Comparison of ENCODE assay signal across 14 cellular contexts in the genomic region with DNA sequence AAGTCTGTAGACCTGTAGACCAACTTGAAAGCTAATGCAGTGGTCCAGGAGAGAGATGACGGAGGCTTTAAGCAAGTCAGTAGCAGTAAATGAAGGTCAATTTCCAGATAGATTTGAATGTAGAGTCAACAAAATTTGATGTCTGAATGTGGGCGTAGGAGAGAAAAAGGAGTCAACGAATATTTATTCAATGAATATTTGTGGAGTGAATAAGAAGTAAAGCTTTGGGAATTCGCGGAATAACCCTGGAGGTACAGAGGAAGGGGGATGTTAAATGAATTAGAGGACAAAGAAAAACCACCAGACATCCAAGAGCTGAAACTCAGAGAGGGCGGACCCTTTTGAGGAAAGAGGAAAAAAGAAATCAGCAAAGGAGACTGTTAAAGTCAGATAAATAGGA. TPM values are rescaled to one million over a fixed set of nuclear protein-coding genes. Genes with fewer than 3 reads are reported as not detected.
DNase-seq lines count a peak whose midpoint lies in the region; ATAC-seq and TF ChIP-seq lines count a peak whose summit lies in the region.
"Had no signal": no experiment of that assay in that cellular context is flagged by ENCODE, and none has a peak within 500 bp of the region (broad histone marks: within the 10 kb centered on the region; RNA-seq: fewer than 3 reads in every experiment).

No MANE protein-coding gene starts in this region.

- H3K27me3 Mint-ChIP-seq in WTC11 (ENCODE audit: low read depth) = peaks cover 16% of the 10 kb centered on the region
- H3K27me3 Mint-ChIP-seq in endothelial cell (ENCODE audit: unreplicated experiment) = peaks cover 2% of the 10 kb centered on the region

- H3K4me1 ChIP-seq in skeletal muscle satellite cell (ENCODE audit: control insufficient read depth, insufficient read depth, low read length) = peaks cover 56% of the 10 kb centered on the region

- no peaks in the 10 kb centered on the region for H3K9me3 ChIP-seq in skeletal muscle satellite cell (replicated peaks; ENCODE audit: low read length)
- H3K9me3 ChIP-seq: pancreas had no signal

- no peaks in the 10 kb centered on the region for H3K36me3 Mint-ChIP-seq in WTC11
- H3K36me3 Mint-ChIP-seq in endothelial cell (ENCODE audit: low read depth, unreplicated experiment) = no peaks in the 10 kb centered on the region

- no peak overlapping the region for H3K4me3 ChIP-seq in fibroblast of pulmonary artery (replicated peaks; ENCODE audit: low read depth, low read length)
- H3K4me3 ChIP-seq in skeletal muscle satellite cell (ENCODE audit: low read length) = peak overlapping the region; percentile 40
- H3K4me3 ChIP-seq: coronary artery, pancreas had no signal

- no peaks in the 10 kb centered on the region for H3K27me3 ChIP-seq in skeletal muscle satellite cell (ENCODE audit: control insufficient read depth, insufficient read depth, low read length)
- H3K27me3 ChIP-seq: pancreas had no signal

- H3K9me3 Mint-ChIP-seq in WTC11 (no peaks in the 10 kb centered on the region), endothelial cell (ENCODE audit: unreplicated experiment) (no peaks in the 10 kb centered on the region)
- H3K9me3 Mint-ChIP-seq: activated CD8-positive, alpha-beta T cell treated with anti-CD3 and anti-CD28 coated beads for 36 hours had no signal

- POLR2A ChIA-PET in WTC11 (lab: Charles Lee) = no interaction called here

- intact Hi-C loops in posterior vena cava (cut with DNase I) = loop anchor here in 1 of 2 donors (10.0 kb wide), 1 partner anchor 81 kb away; no protein-coding TSS in a partner anchor

- H3K4me3 Mint-ChIP-seq in WTC11 (no peak overlapping the region), endothelial cell (ENCODE audit: unreplicated experiment) (no peak overlapping the region)
- H3K4me3 Mint-ChIP-seq: activated CD8-positive, alpha-beta T cell treated with anti-CD3 and anti-CD28 coated beads for 36 hours had no signal

- DNase-seq in ELR (ENCODE audit: low read depth) = peak; percentile 93
- no peak for DNase-seq in WTC11 (ENCODE audit: low spot score)
- peak; percentile 74 for DNase-seq in fibroblast of pulmonary artery (ENCODE audit: low read depth)
- DNase-seq in endothelial cell (ENCODE audit: low spot score) = no peak
- DNase-seq in posterior vena cava (ENCODE audit: low spot score) = no peak
- DNase-seq in stimulated activated CD8-positive, alpha-beta memory T cell treated with anti-CD3 and anti-CD28 coated beads, Interleukin-4, amount 100 ng/mL, for 48 hours = no peak
- DNase-seq: activated CD8-positive, alpha-beta T cell treated with anti-CD3 and anti-CD28 coated beads for 36 hours; MM.1S; pancreas; stimulated activated naive CD4-positive, alpha-beta T cell had no signal

- peak overlapping the region; percentile 64 for H3K4me2 ChIP-seq in skeletal muscle satellite cell (ENCODE audit: low read length)

- H3K27ac Mint-ChIP-seq in WTC11 (peak overlapping the region; percentile 31; the same call in 1 of the 2 replicates), endothelial cell (ENCODE audit: unreplicated experiment) (no peak overlapping the region)
- H3K27ac Mint-ChIP-seq: activated CD8-positive, alpha-beta T cell treated with anti-CD3 and anti-CD28 coated beads for 36 hours had no signal

- no peak for ATAC-seq in WTC11
- ATAC-seq in HG02938 (IDR thresholded peaks at IDR 0.05; ENCODE audit: unreplicated experiment) = no peak
- ATAC-seq: activated CD8-positive, alpha-beta T cell treated with anti-CD3 and anti-CD28 coated beads for 36 hours; left lobe of liver; pancreas had no signal

- CTCF ChIA-PET in WTC11 (lab: Charles Lee) = interaction anchor here (0.6 to 2.3 kb wide), 3 partner anchors 22 to 37 kb away, joined by 3 to 8 read pairs (median 3); no protein-coding TSS in a partner anchor

- H3K9ac ChIP-seq in skeletal muscle satellite cell (ENCODE audit: low read depth, low read length) = peak overlapping the region; percentile 74

- TF ChIP-seq CTCF in WTC11 (IDR thresholded peaks at IDR 0.05) (no peak), fibroblast of pulmonary artery (IDR thresholded peaks at IDR 0.05; ENCODE audit: low read length, missing control alignments) (no peak), endothelial cell (IDR thresholded peaks at IDR 0.05; ENCODE audit: unreplicated experiment) (no peak)

- H3K36me3 ChIP-seq in skeletal muscle satellite cell (ENCODE audit: insufficient read depth, low read length) = no peaks in the 10 kb centered on the region
- H3K36me3 ChIP-seq: pancreas had no signal

- H3K4me1 Mint-ChIP-seq in WTC11 (peaks cover 38% of the 10 kb centered on the region), endothelial cell (ENCODE audit: unreplicated experiment) (peaks cover 23% of the 10 kb centered on the region)

TF ChIP-seq in WTC11, 78 proteins besides CTCF, POLR2A, EP300 and RAD21 (continues in another document):
- TF ChIP-seq IRF1 (CRISPR knock-in tag; IDR thresholded peaks at IDR 0.05) = no peak
- TF ChIP-seq ZNF219 (CRISPR knock-in tag; IDR thresholded peaks at IDR 0.05; ENCODE audit: borderline replicate concordance) = no peak
- TF ChIP-seq E2F4 (CRISPR knock-in tag; IDR thresholded peaks at IDR 0.05; ENCODE audit: borderline replicate concordance, low read depth) = no peak
- TF ChIP-seq ETV6 (CRISPR knock-in tag; IDR thresholded peaks at IDR 0.05) = no peak
- TF ChIP-seq RORB (CRISPR knock-in tag; IDR thresholded peaks at IDR 0.05) = no peak
- TF ChIP-seq ZNF416 (CRISPR knock-in tag; IDR thresholded peaks at IDR 0.05) = no peak
- TF ChIP-seq MXD4 (CRISPR knock-in tag; IDR thresholded peaks at IDR 0.05; ENCODE audit: borderline replicate concordance) = no peak
- TF ChIP-seq IRF2 (CRISPR knock-in tag; IDR thresholded peaks at IDR 0.05; ENCODE audit: borderline replicate concordance, low read depth) = no peak
- TF ChIP-seq FOXP1 (CRISPR knock-in tag; IDR thresholded peaks at IDR 0.05; ENCODE audit: borderline replicate concordance) = no peak
- no peak for TF ChIP-seq ESRRA (CRISPR knock-in tag; IDR thresholded peaks at IDR 0.05; ENCODE audit: borderline replicate concordance)
- TF ChIP-seq SP1 (CRISPR knock-in tag; conservative IDR thresholded peaks at IDR 0.05) = no peak
- TF ChIP-seq ELF4 (CRISPR knock-in tag; IDR thresholded peaks at IDR 0.05; ENCODE audit: low read depth) = no peak
- TF ChIP-seq, protein P1, sequence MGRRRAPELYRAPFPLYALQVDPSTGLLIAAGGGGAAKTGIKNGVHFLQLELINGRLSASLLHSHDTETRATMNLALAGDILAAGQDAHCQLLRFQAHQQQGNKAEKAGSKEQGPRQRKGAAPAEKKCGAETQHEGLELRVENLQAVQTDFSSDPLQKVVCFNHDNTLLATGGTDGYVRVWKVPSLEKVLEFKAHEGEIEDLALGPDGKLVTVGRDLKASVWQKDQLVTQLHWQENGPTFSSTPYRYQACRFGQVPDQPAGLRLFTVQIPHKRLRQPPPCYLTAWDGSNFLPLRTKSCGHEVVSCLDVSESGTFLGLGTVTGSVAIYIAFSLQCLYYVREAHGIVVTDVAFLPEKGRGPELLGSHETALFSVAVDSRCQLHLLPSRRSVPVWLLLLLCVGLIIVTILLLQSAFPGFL (CRISPR knock-in tag; IDR thresholded peaks at IDR 0.05; ENCODE audit: borderline replicate concordance) = no peak
- TF ChIP-seq, protein P2, sequence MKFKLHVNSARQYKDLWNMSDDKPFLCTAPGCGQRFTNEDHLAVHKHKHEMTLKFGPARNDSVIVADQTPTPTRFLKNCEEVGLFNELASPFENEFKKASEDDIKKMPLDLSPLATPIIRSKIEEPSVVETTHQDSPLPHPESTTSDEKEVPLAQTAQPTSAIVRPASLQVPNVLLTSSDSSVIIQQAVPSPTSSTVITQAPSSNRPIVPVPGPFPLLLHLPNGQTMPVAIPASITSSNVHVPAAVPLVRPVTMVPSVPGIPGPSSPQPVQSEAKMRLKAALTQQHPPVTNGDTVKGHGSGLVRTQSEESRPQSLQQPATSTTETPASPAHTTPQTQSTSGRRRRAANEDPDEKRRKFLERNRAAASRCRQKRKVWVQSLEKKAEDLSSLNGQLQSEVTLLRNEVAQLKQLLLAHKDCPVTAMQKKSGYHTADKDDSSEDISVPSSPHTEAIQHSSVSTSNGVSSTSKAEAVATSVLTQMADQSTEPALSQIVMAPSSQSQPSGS (CRISPR knock-in tag; IDR thresholded peaks at IDR 0.05; ENCODE audit: borderline replicate concordance, low read depth) = no peak
- TF ChIP-seq OVOL2 (CRISPR knock-in tag; IDR thresholded peaks at IDR 0.05; ENCODE audit: borderline replicate concordance) = no peak

RNA-seq across cellular contexts. Expression of gene PLOD2, which starts 4.4 kb away (rescaled TPM):
- total RNA-seq in WTC11 (2021) (36.6 to 40.7 TPM (median 39.3 TPM) in 3 replicates), endothelial cell (ENCODE audit: unreplicated experiment) (28.0 TPM), posterior vena cava (10 to 100 TPM; 63.8 to 64.1 TPM)
- 367 and 428 TPM in 2 replicates for total RNA-seq in skeletal muscle satellite cell (2012; rRNA removed)

Comparison
In these comparisons a context has a peak if more than half of its experiments do, and no peak if none do; other contexts are left out.
1. DNase-seq: peak in ELR (single experiment) and fibroblast of pulmonary artery (single experiment); none in WTC11 (single experiment), endothelial cell (single experiment), posterior vena cava (single experiment) and stimulated activated CD8-positive, alpha-beta memory T cell treated with anti-CD3 and anti-CD28 coated beads, Interleukin-4, amount 100 ng/mL, for 48 hours (single experiment).